Comparison of ENCODE assay signal across 9 cellular contexts in the genomic region with DNA sequence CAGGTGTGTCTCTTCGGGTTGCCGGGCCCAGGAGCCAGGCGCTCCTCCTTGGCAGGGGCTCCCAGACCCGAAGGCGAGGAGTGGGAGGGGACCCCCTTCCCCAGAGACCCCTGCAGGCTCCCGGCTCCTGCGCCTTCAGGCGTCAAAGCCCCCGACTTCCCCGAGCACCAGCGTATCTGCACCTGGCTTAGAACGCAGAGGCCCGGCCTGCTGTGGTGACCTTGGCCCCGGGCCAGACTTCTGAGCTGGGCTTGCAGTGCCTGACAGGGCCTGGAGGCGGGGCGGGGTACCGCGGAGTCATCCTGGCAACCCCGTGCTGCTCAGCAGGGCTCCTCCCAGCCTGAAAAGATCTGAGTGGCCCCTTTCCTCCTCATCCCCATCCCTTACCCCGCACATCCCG. TPM values are rescaled to one million over a fixed set of nuclear protein-coding genes. Genes with fewer than 3 reads are reported as not detected.
DNase-seq lines count a peak whose midpoint lies in the region; ATAC-seq and TF ChIP-seq lines count a peak whose summit lies in the region.
"Had no signal": no experiment of that assay in that cellular context is flagged by ENCODE, and none has a peak within 500 bp of the region (broad histone marks: within the 10 kb centered on the region; RNA-seq: fewer than 3 reads in every experiment).

No MANE protein-coding gene starts in this region.

- H3K4me1 ChIP-seq in PC-9 (replicated peaks; ENCODE audit: insufficient read depth) (no peaks in the 10 kb centered on the region), stomach (peaks cover 0 to 8% (median 6%) of the 10 kb centered on the region in 4 donors)

- H3K4me3 ChIP-seq in PC-9: no peak overlapping the region
- H3K4me3 ChIP-seq in stomach: no peak overlapping the region

- no TSS peak for BruUV-seq in PC-9 (replicated peaks; lab: Mats Ljungman, UMichigan)

- H3F3A ChIP-seq in PC-9 (ENCODE audit: insufficient read depth, low read depth): no peaks in the 10 kb centered on the region

- H3K9me3 ChIP-seq in PC-9 (ENCODE audit: insufficient read depth, low read depth): no peaks in the 10 kb centered on the region
- H3K9me3 ChIP-seq in stomach: no peaks in the 10 kb centered on the region

- no peaks in the 10 kb centered on the region for H3K79me2 ChIP-seq in PC-9 (ENCODE audit: low read depth)

- H3K27me3 Mint-ChIP-seq in activated CD8-positive, alpha-beta memory T cell treated with anti-CD3 and anti-CD28 coated beads, Interleukin-2, amount 10 ng/mL, durations not matched to agents 7 days and 5 days: peaks cover 70% of the 10 kb centered on the region

- DNase-seq in activated CD8-positive, alpha-beta memory T cell treated with anti-CD3 and anti-CD28 coated beads, Interleukin-2, amount 50 U/mL, for 4 hours: peak; percentile 16
- no peak for DNase-seq in activated CD8-positive, alpha-beta memory T cell treated with anti-CD3 and anti-CD28 coated beads, Interleukin-2, amount 10 ng/mL, durations not matched to agents 7 days and 5 days
- DNase-seq in PC-9 (peak; percentile 40 to 45), left ventricle myocardium superior (peak; percentile 73), stomach (peak; percentile 76)
- DNase-seq: CD4-positive, CD25-positive, alpha-beta regulatory T cell had no signal

- no peaks in the 10 kb centered on the region; the same call in 1 of the 2 replicates for H3K9me2 ChIP-seq in PC-9 (ENCODE audit: insufficient read depth)

- no peaks in the 10 kb centered on the region for H4K20me1 ChIP-seq in PC-9 (ENCODE audit: insufficient read depth)

- TF ChIP-seq CTCF in PC-9 (conservative IDR thresholded peaks at IDR 0.05) (no peak), stomach (IDR thresholded peaks at IDR 0.05) (no peak)

- H2AFZ ChIP-seq in PC-9: no peak overlapping the region

- H3K27ac ChIP-seq in PC-9 (no peak overlapping the region), stomach (no peak overlapping the region)

- H3K36me3 ChIP-seq in PC-9 (ENCODE audit: low read depth) (no peaks in the 10 kb centered on the region), stomach (no peaks in the 10 kb centered on the region)

- no peak for ATAC-seq in activated CD8-positive, alpha-beta memory T cell treated with anti-CD3 and anti-CD28 coated beads, Interleukin-2, amount 10 ng/mL, durations not matched to agents 7 days and 5 days
- ATAC-seq in left ventricle myocardium superior (peak; percentile 81), HG02610 (IDR thresholded peaks at IDR 0.05; ENCODE audit: unreplicated experiment) (no peak), HG03039 (IDR thresholded peaks at IDR 0.05; ENCODE audit: unreplicated experiment) (no peak), HG03108 (IDR thresholded peaks at IDR 0.05; ENCODE audit: unreplicated experiment) (no peak)

- H3K27me3 ChIP-seq in PC-9 (ENCODE audit: insufficient read depth, low read depth) (peaks cover 15% of the 10 kb centered on the region), stomach (peaks cover 7 to 64% (median 19%) of the 10 kb centered on the region in 3 donors)

- no peak overlapping the region for H3K4me3 Mint-ChIP-seq in activated CD8-positive, alpha-beta memory T cell treated with anti-CD3 and anti-CD28 coated beads, Interleukin-2, amount 10 ng/mL, durations not matched to agents 7 days and 5 days
- H3K4me3 Mint-ChIP-seq: CD4-positive, CD25-positive, alpha-beta regulatory T cell had no signal

- TF ChIP-seq EP300 in stomach (IDR thresholded peaks at IDR 0.05): no peak

- no peak for TF ChIP-seq POLR2A in stomach (IDR thresholded peaks at IDR 0.05)

- no peaks in the 10 kb centered on the region for H3K4me1 Mint-ChIP-seq in activated CD8-positive, alpha-beta memory T cell treated with anti-CD3 and anti-CD28 coated beads, Interleukin-2, amount 10 ng/mL, durations not matched to agents 7 days and 5 days

- H3K9me3 Mint-ChIP-seq in activated CD8-positive, alpha-beta memory T cell treated with anti-CD3 and anti-CD28 coated beads, Interleukin-2, amount 10 ng/mL, durations not matched to agents 7 days and 5 days (ENCODE audit: low read depth): no peaks in the 10 kb centered on the region

- intact Hi-C loops in PC-9 (cut with micrococcal nuclease; ENCODE audit: unreplicated experiment): no loop called here
- intact Hi-C loops in left ventricle myocardium superior (cut with micrococcal nuclease): no loop called here
- intact Hi-C loops in stomach (cut with DNase I; ENCODE audit: low total_unique reads): no loop called here

- CTCF ChIA-PET in activated CD8-positive, alpha-beta memory T cell treated with anti-CD3 and anti-CD28 coated beads, Interleukin-2, amount 10 ng/mL, durations not matched to agents 7 days and 5 days (lab: Charles Lee): no interaction called here
- CTCF ChIA-PET in PC-9 (lab: Charles Lee): no interaction called here

- H3K36me3 Mint-ChIP-seq in activated CD8-positive, alpha-beta memory T cell treated with anti-CD3 and anti-CD28 coated beads, Interleukin-2, amount 10 ng/mL, durations not matched to agents 7 days and 5 days: no peaks in the 10 kb centered on the region
- H3K36me3 Mint-ChIP-seq: CD4-positive, CD25-positive, alpha-beta regulatory T cell had no signal

- POLR2A ChIA-PET in PC-9 (lab: Charles Lee; ENCODE audit: unreplicated experiment): interaction anchor here (0.6 kb wide), 1 partner anchor 206 kb away, joined by 11 read pairs; no protein-coding TSS in a partner anchor

- no peak overlapping the region for H3K4me2 ChIP-seq in PC-9

- H3K27ac Mint-ChIP-seq in activated CD8-positive, alpha-beta memory T cell treated with anti-CD3 and anti-CD28 coated beads, Interleukin-2, amount 10 ng/mL, durations not matched to agents 7 days and 5 days: no peak overlapping the region
- H3K27ac Mint-ChIP-seq: CD4-positive, CD25-positive, alpha-beta regulatory T cell had no signal

- WGBS in stomach, 5 donors: 12 to 14% (median 13%) methylated on average over 7 to 21 of the region's 21 CpGs

RNA-seq across cellular contexts. Expression of a gene that starts 27.0 kb away (rescaled TPM):
- total RNA-seq in activated CD8-positive, alpha-beta memory T cell treated with anti-CD3 and anti-CD28 coated beads, Interleukin-2, amount 10 ng/mL, durations not matched to agents 7 days and 5 days: 10 to 100 TPM; 45.6 to 47.5 TPM
- total RNA-seq in PC-9 (2021) (14.7 and 18.3 TPM in 2 replicates), left ventricle myocardium superior (0.20 TPM), stomach (1 to 10 TPM in 2 of 5 donors, not detected in 3; 2.8 to 3.3 TPM)
- polyA plus RNA-seq in stomach: 1 to 10 TPM in 2 of 3 donors, under 1 TPM in 1; 0.46 to 2.1 (median 2.1) TPM
